ENCODE assay signal across 9 cellular contexts in genomic region chr16:67154578-67155304, GRCh38. TPM values are rescaled to one million over a fixed set of nuclear protein-coding genes. Genes with fewer than 3 reads are reported as not detected.
DNase-seq lines count a peak whose midpoint lies in the region; ATAC-seq, FAIRE-seq and TF ChIP-seq lines count a peak whose summit lies in the region.
"Had no signal": no experiment of that assay in that cellular context is flagged by ENCODE, and none has a peak within 500 bp of the region (broad histone marks: within the 10 kb centered on the region; RNA-seq: fewer than 3 reads in every experiment).

No MANE protein-coding gene starts in this region.

- TF ChIP-seq POLR2A in GM12892 (IDR thresholded peaks at IDR 0.05; ENCODE audit: low read depth, low read length): no peak

- H3K9me3 Mint-ChIP-seq in nephron progenitor cell: no peaks in the 10 kb centered on the region

- peaks cover 69 to 97% (median 87%) of the 10 kb centered on the region in 11 experiments for H4K20me1 ChIP-seq in BLaER1 treated with 17β-estradiol and CSF1 and Interleukin-3, amounts not matched to agents 10 nM and 100 nM

- DNase-seq in HFF-Myc (ENCODE audit: extremely low read depth, low read depth) (no peak), choroid plexus epithelial cell (ENCODE audit: low read depth) (no peak), nephron progenitor cell (no peak), posterior vena cava (ENCODE audit: low spot score) (no peak), GM12892 (ENCODE audit: insufficient read length) (no peak)

- ATAC-seq in GM18511 (IDR thresholded peaks at IDR 0.05; ENCODE audit: unreplicated experiment) (no peak), HG03565 (IDR thresholded peaks at IDR 0.05; ENCODE audit: unreplicated experiment) (no peak)

- intact Hi-C loops in posterior vena cava (cut with DNase I): loop anchor here (1.0 to 5.0 kb wide), 5 partner anchors 137 to 262 kb away; no protein-coding TSS in a partner anchor

- H3K9ac ChIP-seq in BLaER1 treated with 17β-estradiol and CSF1 and Interleukin-3, amounts not matched to agents 10 nM and 100 nM: 0 out of 22 replicates have a peak overlapping the region, but pooled peaks of 1 of the 11 experiments have one; percentile 7

- H3K9me3 ChIP-seq in BLaER1 treated with 17β-estradiol and CSF1 and Interleukin-3, amounts not matched to agents 10 nM and 100 nM (replicated peaks in 1 of 11): peaks cover 0 to 5% (median 0%) of the 10 kb centered on the region in 11 experiments; a peak in 3 of 22 replicates
- H3K9me3 ChIP-seq: adrenal gland had no signal

- no peak for FAIRE-seq in GM12892 (lab: Jason Lieb, UNC)

- peak overlapping the region; percentile 71 for H3K4me3 Mint-ChIP-seq in nephron progenitor cell

- no peaks in the 10 kb centered on the region for H3K36me3 Mint-ChIP-seq in nephron progenitor cell (ENCODE audit: low read depth)

- peak overlapping the region; percentile 52 to 88 (median 71) for H3K4me2 ChIP-seq in BLaER1 treated with 17β-estradiol and CSF1 and Interleukin-3, amounts not matched to agents 10 nM and 100 nM

- peaks cover 37 to 56% (median 46%) of the 10 kb centered on the region in 10 experiments for H3K4me1 ChIP-seq in BLaER1 treated with 17β-estradiol and CSF1 and Interleukin-3, amounts not matched to agents 10 nM and 100 nM

- no peak overlapping the region for H3K27ac Mint-ChIP-seq in nephron progenitor cell

- no peak overlapping the region for H3K4me3 ChIP-seq in BLaER1 treated with 17β-estradiol and CSF1 and Interleukin-3, amounts not matched to agents 10 nM and 100 nM
- H3K4me3 ChIP-seq in HFF-Myc (replicated peaks; ENCODE audit: low read depth, low read length) (peak overlapping the region; percentile 9; the same call in 1 of the 2 replicates), choroid plexus epithelial cell (ENCODE audit: low read depth, low read length) (peak overlapping the region; percentile 28)

- peaks cover 0 to 13% (median 4%) of the 10 kb centered on the region in 11 experiments; a peak in 13 of 22 replicates for H3K36me3 ChIP-seq in BLaER1 treated with 17β-estradiol and CSF1 and Interleukin-3, amounts not matched to agents 10 nM and 100 nM
- H3K36me3 ChIP-seq: adrenal gland had no signal

- H3K4me1 Mint-ChIP-seq in nephron progenitor cell: peaks cover 13% of the 10 kb centered on the region

- peaks cover 94% of the 10 kb centered on the region for H3K27me3 Mint-ChIP-seq in nephron progenitor cell (ENCODE audit: low read depth, poor library complexity)

- H3K27ac ChIP-seq in BLaER1 treated with 17β-estradiol and CSF1 and Interleukin-3, amounts not matched to agents 10 nM and 100 nM: no peak overlapping the region
- H3K27ac ChIP-seq: adrenal gland had no signal

- H3K27me3 ChIP-seq in BLaER1 treated with 17β-estradiol and CSF1 and Interleukin-3, amounts not matched to agents 10 nM and 100 nM: peaks cover 20 to 55% (median 42%) of the 10 kb centered on the region in 11 experiments
- H3K27me3 ChIP-seq: adrenal gland had no signal

- TF ChIP-seq CTCF in HFF-Myc (IDR thresholded peaks at IDR 0.05; ENCODE audit: low read depth, low read length, missing control alignments): no peak
- no peak for TF ChIP-seq CTCF in choroid plexus epithelial cell (conservative IDR thresholded peaks at IDR 0.05; ENCODE audit: low read depth, low read length)
- TF ChIP-seq CTCF in nephron progenitor cell (IDR thresholded peaks at IDR 0.05): no peak

RNA-seq across cellular contexts. Expression of gene B3GNT9, which starts 3.9 kb away (rescaled TPM):
- 10 to 100 TPM; 13.0 to 22.0 TPM for total RNA-seq in posterior vena cava
- polyA plus RNA-seq in GM12892 (2012; ENCODE audit: missing spikeins): 1.1 TPM

RNA-seq across cellular contexts. Expression of gene TRADD, which starts 5.0 kb away (rescaled TPM):
- total RNA-seq in posterior vena cava: 10 to 100 TPM; 15.6 to 17.4 TPM
- polyA plus RNA-seq in GM12892 (2012; ENCODE audit: missing spikeins): 14.4 TPM

RNA-seq across cellular contexts. Expression of gene FBXL8, which starts 5.0 kb away (rescaled TPM):
- total RNA-seq in posterior vena cava: 10 to 100 TPM in 1 of 2 donors, 1 to 10 TPM in 1; 9.2 to 13.0 TPM
- 5.6 TPM for polyA plus RNA-seq in GM12892 (2012; ENCODE audit: missing spikeins)

RNA-seq across cellular contexts. Expression of gene HSF4, which starts 9.8 kb away (rescaled TPM):
- total RNA-seq in posterior vena cava: 10 to 100 TPM; 25.8 to 40.1 TPM
- 39.9 TPM for polyA plus RNA-seq in GM12892 (2012; ENCODE audit: missing spikeins)

RNA-seq across cellular contexts. Expression of gene NOL3, which starts 15.6 kb away (rescaled TPM):
- total RNA-seq in posterior vena cava: 10 to 100 TPM; 18.8 to 31.6 TPM
- polyA plus RNA-seq in GM12892 (2012; ENCODE audit: missing spikeins): 30.6 TPM

Comparison
In these comparisons a context has a peak if more than half of its experiments do, and no peak if none do; other contexts are left out.
1. H3K4me3 ChIP-seq: peak in HFF-Myc (single experiment) and choroid plexus epithelial cell (single experiment); none in BLaER1 treated with 17β-estradiol and CSF1 and Interleukin-3, amounts not matched to agents 10 nM and 100 nM (0 of 10).